In the genomic region with DNA sequence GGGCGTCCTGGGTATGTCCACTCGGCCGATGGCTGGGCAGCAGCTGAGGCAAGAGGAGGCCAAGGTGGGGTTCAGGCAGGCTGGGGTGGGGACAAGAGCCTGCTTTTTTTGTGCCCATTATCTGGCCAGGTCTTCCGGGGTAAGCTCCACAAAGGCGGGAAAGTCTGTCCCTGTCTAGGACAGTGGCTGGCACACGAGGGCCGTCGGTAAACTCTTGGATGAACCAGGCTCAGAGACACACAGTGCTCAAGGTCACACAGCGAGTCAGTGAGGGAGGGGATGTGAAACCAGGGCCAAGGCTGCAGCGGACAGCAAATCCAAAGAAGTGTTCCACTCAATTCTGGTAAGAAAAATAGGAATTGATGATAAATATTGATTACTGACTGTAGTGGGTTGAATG, we compare ENCODE assay signal across 9 cellular contexts. TPM values are rescaled to one million over a fixed set of nuclear protein-coding genes. Genes with fewer than 3 reads are reported as not detected.
"Had no signal": no experiment of that assay in that cellular context is flagged by ENCODE, and none has a peak within 500 bp of the region (broad histone marks: within the 10 kb centered on the region; RNA-seq: fewer than 3 reads in every experiment).

No MANE protein-coding gene starts in this region.

- H3K4me3 ChIP-seq: K562 had no signal

- FAIRE-seq: HTR-8/SVneo, K562 had no signal

- DNase-seq: IMR-90, KBM-7, KG1 had no signal

- H3K27ac ChIP-seq: HL-60 had no signal

RNA-seq across cellular contexts. Expression of a gene that starts 2.9 kb away (rescaled TPM):
- total RNA-seq: HT-29, HT1080, IMR-90, K562 had no signal
- polyA plus RNA-seq: IgD-negative memory B cell, IMR-90, K562 had no signal
